1 cellular context compared by ENCODE assay signal in genomic region chr1:1281533-1282321, GRCh38.
TF ChIP-seq lines count a peak whose summit lies in the region.

No MANE protein-coding gene starts in this region.

TF ChIP-seq in HepG2, 621 proteins besides CTCF, POLR2A, EP300 and RAD21 (continued from another document and continues in another):
- no peak for TF ChIP-seq ZNF580 (CRISPR knock-in tag; IDR thresholded peaks at IDR 0.05; ENCODE audit: borderline replicate concordance, low read depth)
- no peak for TF ChIP-seq ZNF710 (CRISPR knock-in tag; IDR thresholded peaks at IDR 0.05; ENCODE audit: borderline replicate concordance)
- TF ChIP-seq HNF1A (IDR thresholded peaks at IDR 0.05; ENCODE audit: low read depth), result no peak
- TF ChIP-seq HNF1A (CRISPR knock-in tag; IDR thresholded peaks at IDR 0.05; ENCODE audit: borderline replicate concordance), result peak; percentile 25; the same call in 1 of the 2 replicates
- no peak for TF ChIP-seq IKZF4 (CRISPR knock-in tag; IDR thresholded peaks at IDR 0.05; ENCODE audit: borderline replicate concordance, low read depth, not compliant biosample characterization)
- TF ChIP-seq ZNF703 (CRISPR knock-in tag; IDR thresholded peaks at IDR 0.05; ENCODE audit: borderline replicate concordance), result no peak
- peak; percentile 86; the same call in 1 of the 2 replicates for TF ChIP-seq ZMAT3 (CRISPR knock-in tag; conservative IDR thresholded peaks at IDR 0.05)
- no peak for TF ChIP-seq SIX1 (CRISPR knock-in tag; IDR thresholded peaks at IDR 0.05; ENCODE audit: borderline replicate concordance)
- TF ChIP-seq ZNF251 (CRISPR knock-in tag; IDR thresholded peaks at IDR 0.05), result no peak
- TF ChIP-seq ETV5 (CRISPR knock-in tag; IDR thresholded peaks at IDR 0.05; ENCODE audit: borderline replicate concordance), result peak; percentile 83; the same call in 1 of the 2 replicates
- no peak for TF ChIP-seq MZF1 (CRISPR knock-in tag; IDR thresholded peaks at IDR 0.05; ENCODE audit: borderline replicate concordance)
- TF ChIP-seq KMT2A (CRISPR knock-in tag; IDR thresholded peaks at IDR 0.05), result 0 out of 2 replicates have a peak, but pooled peaks have one; percentile 19
- no peak for TF ChIP-seq GTF3A (CRISPR knock-in tag; conservative IDR thresholded peaks at IDR 0.05)
- no peak for TF ChIP-seq RBM22 (optimal IDR thresholded peaks at IDR 0.05; ENCODE audit: low read length)
- TF ChIP-seq MLXIP (CRISPR knock-in tag; IDR thresholded peaks at IDR 0.05; ENCODE audit: borderline replicate concordance), result no peak
- TF ChIP-seq DDIT3 (CRISPR knock-in tag; IDR thresholded peaks at IDR 0.05), result no peak
- no peak for TF ChIP-seq MEIS1 (CRISPR knock-in tag; IDR thresholded peaks at IDR 0.05; ENCODE audit: borderline replicate concordance)
- TF ChIP-seq KLF15 (CRISPR knock-in tag; IDR thresholded peaks at IDR 0.05; ENCODE audit: borderline replicate concordance), result no peak; the same call in 1 of the 2 replicates
- TF ChIP-seq ZNF235 (CRISPR knock-in tag; IDR thresholded peaks at IDR 0.05; ENCODE audit: borderline replicate concordance), result no peak
- no peak for TF ChIP-seq EZH2 (conservative IDR thresholded peaks at IDR 0.05; ENCODE audit: low read depth, low read length)
- TF ChIP-seq MAF1 (CRISPR knock-in tag; IDR thresholded peaks at IDR 0.05; ENCODE audit: borderline replicate concordance), result 0 out of 2 replicates have a peak, but pooled peaks have one; percentile 42
- TF ChIP-seq ZNF761 (CRISPR knock-in tag; conservative IDR thresholded peaks at IDR 0.05), result peak; percentile 90
- peak; percentile 90; the same call in 1 of the 2 replicates for TF ChIP-seq ZNF136 (CRISPR knock-in tag; IDR thresholded peaks at IDR 0.05; ENCODE audit: low read depth)
- TF ChIP-seq ZNF17 (CRISPR knock-in tag; IDR thresholded peaks at IDR 0.05), result no peak
- peak; percentile 94 for TF ChIP-seq PATZ1 (CRISPR knock-in tag; IDR thresholded peaks at IDR 0.05)
- no peak; the same call in 1 of the 2 replicates for TF ChIP-seq CSRNP1 (CRISPR knock-in tag; IDR thresholded peaks at IDR 0.05)
- TF ChIP-seq RFXANK (CRISPR knock-in tag; IDR thresholded peaks at IDR 0.05), result no peak
- TF ChIP-seq MATR3 (CRISPR knock-in tag; IDR thresholded peaks at IDR 0.05), result no peak
- TF ChIP-seq CENPBD1 (CRISPR knock-in tag; IDR thresholded peaks at IDR 0.05; ENCODE audit: borderline replicate concordance, low read depth), result no peak
- no peak for TF ChIP-seq NCOA5 (CRISPR knock-in tag; IDR thresholded peaks at IDR 0.05)
- no peak for TF ChIP-seq THYN1 (CRISPR knock-in tag; IDR thresholded peaks at IDR 0.05; ENCODE audit: borderline replicate concordance, low read depth)
- TF ChIP-seq ZNF670 (CRISPR knock-in tag; IDR thresholded peaks at IDR 0.05; ENCODE audit: borderline replicate concordance), result no peak
- TF ChIP-seq ZNF550 (CRISPR knock-in tag; IDR thresholded peaks at IDR 0.05; ENCODE audit: borderline replicate concordance), result no peak
- TF ChIP-seq TBL1XR1 (IDR thresholded peaks at IDR 0.05; ENCODE audit: borderline replicate concordance, low read length, partially characterized antibody), result no peak
- no peak for TF ChIP-seq ARNT (IDR thresholded peaks at IDR 0.05)
- no peak for TF ChIP-seq ZNF766 (CRISPR knock-in tag; IDR thresholded peaks at IDR 0.05; ENCODE audit: borderline replicate concordance)
- no peak for TF ChIP-seq ZNF232 (CRISPR knock-in tag; IDR thresholded peaks at IDR 0.05; ENCODE audit: borderline replicate concordance)
- TF ChIP-seq ZNF878 (CRISPR knock-in tag; IDR thresholded peaks at IDR 0.05), result no peak
- TF ChIP-seq TOPORS (CRISPR knock-in tag; IDR thresholded peaks at IDR 0.05), result no peak
- TF ChIP-seq GABPA (IDR thresholded peaks at IDR 0.05; ENCODE audit: low read depth, low read length), result no peak
- no peak for TF ChIP-seq GABPA (CRISPR knock-in tag; IDR thresholded peaks at IDR 0.05; ENCODE audit: low read depth)
- TF ChIP-seq LRRFIP1 (CRISPR knock-in tag; conservative IDR thresholded peaks at IDR 0.05), result no peak
- TF ChIP-seq HINFP (CRISPR knock-in tag; IDR thresholded peaks at IDR 0.05; ENCODE audit: low read depth), result no peak
- no peak; the same call in 1 of the 2 replicates for TF ChIP-seq NRL (CRISPR knock-in tag; IDR thresholded peaks at IDR 0.05; ENCODE audit: borderline replicate concordance)
- TF ChIP-seq PRPF4 (IDR thresholded peaks at IDR 0.05; ENCODE audit: low read depth, low read length, poor library complexity, severe bottlenecking), result no peak
